In genomic region chr4:14853186-14853946, GRCh38 we compare ENCODE assay signal across 15 cellular contexts.
A peak's percentile ranks its signal among the peaks of the same experiment; 100 is the strongest.
DNase-seq lines count a peak whose midpoint lies in the region; ATAC-seq and TF ChIP-seq lines count a peak whose summit lies in the region.
"Had no signal": no experiment of that assay in that cellular context is flagged by ENCODE, and none has a peak within 500 bp of the region (broad histone marks: within the 10 kb centered on the region; RNA-seq: fewer than 3 reads in every experiment).

No MANE protein-coding gene starts in this region.

- DNase-seq in HCEC 1CT (peak; percentile 86), adrenal gland (peak in 4 of 7 donors; percentile 27 to 36 (median 32)), fibroblast of the conjunctiva (ENCODE audit: low read depth) (peak; percentile 81), HuH-7 (ENCODE audit: low spot score) (no peak), transverse colon (no peak)
- no peak for DNase-seq in activated CD8-positive, alpha-beta T cell treated with anti-CD3 and anti-CD28 coated beads for 36 hours
- DNase-seq: activated T-cell treated with anti-CD3 and anti-CD28 coated beads, Interleukin-2, amount 50 U/mL, for 72 hours; heart right ventricle; NCI-H2081; PC-9; right cardiac atrium; uterus had no signal

- in situ Hi-C loops in transverse colon (cut with MboI; ENCODE audit: low pct_ligation_motif_present in 1 of 4, low pct_unique_long_range_greater_than_20kb in 1 of 4, low sequenced_read_pairs in 3 of 4): no loop called here

- H3K27me3 Mint-ChIP-seq in activated CD8-positive, alpha-beta T cell treated with anti-CD3 and anti-CD28 coated beads for 36 hours: peaks cover 17% of the 10 kb centered on the region

- no peak overlapping the region for H3K4me3 Mint-ChIP-seq in activated CD8-positive, alpha-beta T cell treated with anti-CD3 and anti-CD28 coated beads for 36 hours
- H3K4me3 Mint-ChIP-seq: activated T-cell treated with anti-CD3 and anti-CD28 coated beads, Interleukin-2, amount 50 U/mL, for 72 hours had no signal

- H3K27ac Mint-ChIP-seq in activated CD8-positive, alpha-beta T cell treated with anti-CD3 and anti-CD28 coated beads for 36 hours: no peak overlapping the region
- H3K27ac Mint-ChIP-seq: activated T-cell treated with anti-CD3 and anti-CD28 coated beads, Interleukin-2, amount 50 U/mL, for 72 hours had no signal

- H3K9me3 ChIP-seq in adrenal gland (replicated peaks in 1 of 3) (no peaks in the 10 kb centered on the region), stomach smooth muscle (ENCODE audit: control insufficient read depth in 2 of 2, low read length in 2 of 2) (no peaks in the 10 kb centered on the region), transverse colon (no peaks in the 10 kb centered on the region)
- H3K9me3 ChIP-seq: uterus had no signal

- TF ChIP-seq POLR2A in adrenal gland (IDR thresholded peaks at IDR 0.05) (no peak), transverse colon (IDR thresholded peaks at IDR 0.05) (no peak)

- CTCF ChIA-PET in activated CD8-positive, alpha-beta T cell treated with anti-CD3 and anti-CD28 coated beads for 36 hours (lab: Charles Lee): no interaction called here

- POLR2A ChIA-PET in activated CD8-positive, alpha-beta T cell treated with anti-CD3 and anti-CD28 coated beads for 36 hours (lab: Charles Lee): no interaction called here

- H3K4me3 ChIP-seq in adrenal gland (no peak overlapping the region), stomach smooth muscle (ENCODE audit: low read length in 2 of 2) (peak overlapping the region in 1 of 2 donors; percentile 10), transverse colon (no peak overlapping the region)
- H3K4me3 ChIP-seq: heart right ventricle, PC-9, uterus had no signal

- ATAC-seq in activated CD8-positive, alpha-beta T cell treated with anti-CD3 and anti-CD28 coated beads for 36 hours: no peak
- ATAC-seq in HG03520 (IDR thresholded peaks at IDR 0.05; ENCODE audit: unreplicated experiment): no peak
- ATAC-seq: activated T-cell treated with anti-CD3 and anti-CD28 coated beads, Interleukin-2, amount 50 U/mL, for 72 hours; heart right ventricle; HepG2 had no signal

- WGBS in adrenal gland, 4 donors: 89 to 97% (median 93%) methylated on average over 2 of the region's 2 CpGs
- WGBS in transverse colon (ENCODE audit: low coverage in 1 of 2), 2 donors: 84 to 100% methylated on average over 1 to 2 of the region's 2 CpGs

- TF ChIP-seq EP300 in transverse colon (IDR thresholded peaks at IDR 0.05; ENCODE audit: low read depth): no peak

- intact Hi-C loops in adrenal gland (cut with DNase I) (no loop called here), transverse colon (cut with DNase I; ENCODE audit: low total_unique reads) (no loop called here)
- intact Hi-C loops in activated CD8-positive, alpha-beta T cell treated with anti-CD3 and anti-CD28 coated beads for 36 hours (cut with micrococcal nuclease): no loop called here

- H3K4me1 Mint-ChIP-seq in activated CD8-positive, alpha-beta T cell treated with anti-CD3 and anti-CD28 coated beads for 36 hours (ENCODE audit: low read depth): peaks cover 32% of the 10 kb centered on the region

- H3K9ac ChIP-seq in stomach smooth muscle (ENCODE audit: low read length in 2 of 2): no peak overlapping the region

- H3K4me1 ChIP-seq in adrenal gland (replicated peaks in 1 of 2): peaks cover 0 to 15% of the 10 kb centered on the region in 2 donors
- H3K4me1 ChIP-seq in stomach smooth muscle (ENCODE audit: control insufficient read depth, insufficient read depth, low read length): peaks cover 16% of the 10 kb centered on the region
- peaks cover 3 to 21% (median 10%) of the 10 kb centered on the region in 4 donors for H3K4me1 ChIP-seq in transverse colon

- no peaks in the 10 kb centered on the region for H3K36me3 ChIP-seq in adrenal gland (replicated peaks in 1 of 2)
- H3K36me3 ChIP-seq in stomach smooth muscle (ENCODE audit: control insufficient read depth in 2 of 2, insufficient read depth in 2 of 2, low read length in 2 of 2): no peaks in the 10 kb centered on the region
- H3K36me3 ChIP-seq in transverse colon: no peaks in the 10 kb centered on the region
- H3K36me3 ChIP-seq: heart right ventricle, uterus had no signal

- peaks cover 11% of the 10 kb centered on the region for H3K9me3 Mint-ChIP-seq in activated CD8-positive, alpha-beta T cell treated with anti-CD3 and anti-CD28 coated beads for 36 hours

- H3K27me3 ChIP-seq in adrenal gland: no peaks in the 10 kb centered on the region
- no peaks in the 10 kb centered on the region for H3K27me3 ChIP-seq in stomach smooth muscle (ENCODE audit: control insufficient read depth in 1 of 2, insufficient read depth in 2 of 2, low read length in 2 of 2)
- no peaks in the 10 kb centered on the region for H3K27me3 ChIP-seq in transverse colon
- H3K27me3 ChIP-seq: heart right ventricle, uterus had no signal

- H3K36me3 Mint-ChIP-seq in activated CD8-positive, alpha-beta T cell treated with anti-CD3 and anti-CD28 coated beads for 36 hours (ENCODE audit: low read depth): peaks cover 3% of the 10 kb centered on the region

- H3K27ac ChIP-seq in adrenal gland (no peak overlapping the region), stomach smooth muscle (ENCODE audit: low read length) (peak overlapping the region; percentile 42), transverse colon (peak overlapping the region in 2 of 4 donors; percentile 9 to 42)
- H3K27ac ChIP-seq: heart right ventricle, PC-9, uterus had no signal

- TF ChIP-seq CTCF in adrenal gland (IDR thresholded peaks at IDR 0.05) (no peak), transverse colon (IDR thresholded peaks at IDR 0.05) (no peak)
- TF ChIP-seq CTCF in activated CD8-positive, alpha-beta T cell treated with anti-CD3 and anti-CD28 coated beads for 36 hours (IDR thresholded peaks at IDR 0.05): no peak

Comparison
In these comparisons a context has a peak if more than half of its experiments do, and no peak if none do; other contexts are left out.
1. DNase-seq: peak in HCEC 1CT (single experiment), adrenal gland (4 of 7) and fibroblast of the conjunctiva (single experiment); none in HuH-7 (single experiment), transverse colon (single experiment) and activated CD8-positive, alpha-beta T cell treated with anti-CD3 and anti-CD28 coated beads for 36 hours (single experiment).